Comparison of ENCODE assay signal across 1 cellular context in genomic region chr20:59007758-59008511, GRCh38.
TF ChIP-seq lines count a peak whose summit lies in the region.

No MANE protein-coding gene starts in this region.

TF ChIP-seq in K562, 482 proteins besides CTCF, POLR2A, EP300 and RAD21 (continued from another document):
- TF ChIP-seq, protein P1, sequence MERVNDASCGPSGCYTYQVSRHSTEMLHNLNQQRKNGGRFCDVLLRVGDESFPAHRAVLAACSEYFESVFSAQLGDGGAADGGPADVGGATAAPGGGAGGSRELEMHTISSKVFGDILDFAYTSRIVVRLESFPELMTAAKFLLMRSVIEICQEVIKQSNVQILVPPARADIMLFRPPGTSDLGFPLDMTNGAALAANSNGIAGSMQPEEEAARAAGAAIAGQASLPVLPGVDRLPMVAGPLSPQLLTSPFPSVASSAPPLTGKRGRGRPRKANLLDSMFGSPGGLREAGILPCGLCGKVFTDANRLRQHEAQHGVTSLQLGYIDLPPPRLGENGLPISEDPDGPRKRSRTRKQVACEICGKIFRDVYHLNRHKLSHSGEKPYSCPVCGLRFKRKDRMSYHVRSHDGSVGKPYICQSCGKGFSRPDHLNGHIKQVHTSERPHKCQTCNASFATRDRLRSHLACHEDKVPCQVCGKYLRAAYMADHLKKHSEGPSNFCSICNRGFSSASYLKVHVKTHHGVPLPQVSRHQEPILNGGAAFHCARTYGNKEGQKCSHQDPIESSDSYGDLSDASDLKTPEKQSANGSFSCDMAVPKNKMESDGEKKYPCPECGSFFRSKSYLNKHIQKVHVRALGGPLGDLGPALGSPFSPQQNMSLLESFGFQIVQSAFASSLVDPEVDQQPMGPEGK (CRISPR knock-in tag; IDR thresholded peaks at IDR 0.05; ENCODE audit: borderline replicate concordance), result peak; percentile 71; the same call in 1 of the 2 replicates
- TF ChIP-seq ZNF212 (CRISPR knock-in tag; IDR thresholded peaks at IDR 0.05) (no peak), TBP (optimal IDR thresholded peaks at IDR 0.05; ENCODE audit: low read depth, low read length) (peak; percentile 25), TEAD1 (CRISPR knock-in tag; IDR thresholded peaks at IDR 0.05) (peak in 1 of 2 experiments; percentile 46; a peak in 1 of 4 replicates), ARID1B (IDR thresholded peaks at IDR 0.05) (peak; percentile 27; the same call in 1 of the 2 replicates), ZNF134 (CRISPR knock-in tag; conservative IDR thresholded peaks at IDR 0.05) (0 out of 2 replicates have a peak, but pooled peaks have one; percentile 5), ZNF395 (CRISPR knock-in tag; IDR thresholded peaks at IDR 0.05) (0 out of 2 replicates have a peak, but pooled peaks have one; percentile 42), DMBX1 (CRISPR knock-in tag; IDR thresholded peaks at IDR 0.05; ENCODE audit: borderline replicate concordance) (no peak), NR2C2 (CRISPR knock-in tag; IDR thresholded peaks at IDR 0.05) (no peak), NR2C2 (tag; IDR thresholded peaks at IDR 0.05) (0 out of 2 replicates have a peak, but pooled peaks have one; percentile 7), GTF2A2 (tag; IDR thresholded peaks at IDR 0.05) (no peak)
